17 cellular contexts compared by ENCODE assay signal in genomic region chr4:52407545-52407944, GRCh38.
A peak's percentile ranks its signal among the peaks of the same experiment; 100 is the strongest.
DNase-seq lines count a peak whose midpoint lies in the region; ATAC-seq and TF ChIP-seq lines count a peak whose summit lies in the region.
"Had no signal": no experiment of that assay in that cellular context is flagged by ENCODE, and none has a peak within 500 bp of the region (broad histone marks: within the 10 kb centered on the region; RNA-seq: fewer than 3 reads in every experiment).

No MANE protein-coding gene starts in this region.

- H3K4me3 ChIP-seq in BLaER1 treated with 17β-estradiol and CSF1 and Interleukin-3, amounts not matched to agents 10 nM and 100 nM: no peak overlapping the region
- H3K4me3 ChIP-seq in mammary epithelial cell (replicated peaks in 1 of 3; ENCODE audit: insufficient read depth in 1 of 3, low read depth in 2 of 3, low read length in 3 of 3) (no peak overlapping the region), gastrocnemius medialis (no peak overlapping the region)
- H3K4me3 ChIP-seq: dorsolateral prefrontal cortex had no signal

- no peaks in the 10 kb centered on the region for H3K27me3 ChIP-seq in BLaER1 treated with 17β-estradiol and CSF1 and Interleukin-3, amounts not matched to agents 10 nM and 100 nM
- H3K27me3 ChIP-seq in mammary epithelial cell (ENCODE audit: insufficient read depth, low read length): no peaks in the 10 kb centered on the region
- no peaks in the 10 kb centered on the region for H3K27me3 ChIP-seq in gastrocnemius medialis

- H3K9me3 ChIP-seq in BLaER1 treated with 17β-estradiol and CSF1 and Interleukin-3, amounts not matched to agents 10 nM and 100 nM (replicated peaks in 1 of 11): peaks cover 27 to 31% (median 29%) of the 10 kb centered on the region in 11 experiments
- H3K9me3 ChIP-seq in mammary epithelial cell (replicated peaks; ENCODE audit: insufficient read depth, low read length) (no peaks in the 10 kb centered on the region), gastrocnemius medialis (no peaks in the 10 kb centered on the region)
- H3K9me3 ChIP-seq: SK-N-SH had no signal

- no peak overlapping the region for H2AFZ ChIP-seq in mammary epithelial cell (ENCODE audit: low read depth, low read length)

- TF ChIP-seq POLR2A in gastrocnemius medialis (IDR thresholded peaks at IDR 0.05): no peak

- peak overlapping the region in 3 of 11 experiments; percentile 28 to 43 (median 38); a peak in 3 of 22 replicates for H3K27ac ChIP-seq in BLaER1 treated with 17β-estradiol and CSF1 and Interleukin-3, amounts not matched to agents 10 nM and 100 nM
- no peak overlapping the region for H3K27ac ChIP-seq in mammary epithelial cell (ENCODE audit: insufficient read depth, low read depth, low read length)
- no peak overlapping the region for H3K27ac ChIP-seq in gastrocnemius medialis
- H3K27ac ChIP-seq: dorsolateral prefrontal cortex had no signal

- 28% methylated on average over 4 of the region's 4 CpGs for WGBS in mammary epithelial cell (ENCODE audit: low coverage, missing lambda C conversion rate)

- BruUV-seq in mammary epithelial cell (replicated peaks; lab: Mats Ljungman, UMichigan): no TSS peak

- H3K4me2 ChIP-seq in BLaER1 treated with 17β-estradiol and CSF1 and Interleukin-3, amounts not matched to agents 10 nM and 100 nM: peak overlapping the region in 6 of 11 experiments; percentile 18 to 53 (median 46); a peak in 7 of 22 replicates
- no peak overlapping the region for H3K4me2 ChIP-seq in mammary epithelial cell (ENCODE audit: insufficient read depth, low read depth, low read length)
- H3K4me2 ChIP-seq: SK-N-SH had no signal

- no peaks in the 10 kb centered on the region for H3K79me2 ChIP-seq in mammary epithelial cell (ENCODE audit: insufficient read depth, low read length)

- no peak for TF ChIP-seq CTCF in mammary epithelial cell (conservative IDR thresholded peaks at IDR 0.05 in 1 of 2, IDR thresholded peaks at IDR 0.05 in 1 of 2; ENCODE audit: extremely low read depth in 1 of 2, insufficient read depth in 1 of 2, low read depth in 1 of 2, low read length in 2 of 2)
- no peak for TF ChIP-seq CTCF in gastrocnemius medialis (IDR thresholded peaks at IDR 0.05 in 4 of 5, conservative IDR thresholded peaks at IDR 0.05 in 1 of 5)

- CTCF ChIA-PET in mammary epithelial cell (lab: Charles Lee; ENCODE audit: low non-redundant PET): no interaction called here

- in situ Hi-C loops in mammary epithelial cell (cut with MboI; ENCODE audit: low sequenced_read_pairs in 2 of 2) (no loop called here), gastrocnemius medialis (cut with MboI; ENCODE audit: low sequenced_read_pairs in 4 of 4) (no loop called here), ACHN (cut with HindIII; ENCODE audit: low pct_ligation_motif_present, low pct_unique_long_range_greater_than_20kb, low sequenced_read_pairs) (no loop called here)

- peaks cover 0 to 20% (median 10%) of the 10 kb centered on the region in 10 experiments; a peak in 12 of 20 replicates for H3K4me1 ChIP-seq in BLaER1 treated with 17β-estradiol and CSF1 and Interleukin-3, amounts not matched to agents 10 nM and 100 nM
- H3K4me1 ChIP-seq in mammary epithelial cell (ENCODE audit: insufficient read depth, low read length): peaks cover 4% of the 10 kb centered on the region
- H3K4me1 ChIP-seq in gastrocnemius medialis: no peaks in the 10 kb centered on the region

- intact Hi-C loops in mammary epithelial cell (cut with micrococcal nuclease): no loop called here
- intact Hi-C loops in head of caudate nucleus (cut with DNase I): no loop called here
- intact Hi-C loops in gastrocnemius medialis (cut with DNase I; ENCODE audit: low total_unique reads): no loop called here

- DNase-seq in HT1080 (ENCODE audit: low read depth) (peak; percentile 80), mammary epithelial cell (peak; percentile 42), lung microvascular endothelial cell (ENCODE audit: low read depth in 2 of 2) (peak; percentile 19 to 87), head of caudate nucleus (no peak), gastrocnemius medialis (no peak), ACHN (no peak)
- DNase-seq: activated naive CD8-positive, alpha-beta T cell treated with anti-CD3 and anti-CD28 coated beads, Interleukin-2, amount 50 U/mL, for 24 hours; dorsolateral prefrontal cortex; EL; left ventricle myocardium superior; NCI-H82; nucleus accumbens; OCI-M1; SK-N-SH; substantia nigra had no signal

- dilution Hi-C loops in mammary epithelial cell (cut with HindIII; ENCODE audit: low sequenced_read_pairs): no loop called here

- no peak overlapping the region for H3K9ac ChIP-seq in BLaER1 treated with 17β-estradiol and CSF1 and Interleukin-3, amounts not matched to agents 10 nM and 100 nM
- no peak overlapping the region for H3K9ac ChIP-seq in mammary epithelial cell (ENCODE audit: insufficient read depth, low read length)
- H3K9ac ChIP-seq: SK-N-SH had no signal

- no peaks in the 10 kb centered on the region for H4K20me1 ChIP-seq in BLaER1 treated with 17β-estradiol and CSF1 and Interleukin-3, amounts not matched to agents 10 nM and 100 nM
- H4K20me1 ChIP-seq in mammary epithelial cell (ENCODE audit: insufficient read depth, low read length): no peaks in the 10 kb centered on the region

- no peaks in the 10 kb centered on the region for H3K36me3 ChIP-seq in BLaER1 treated with 17β-estradiol and CSF1 and Interleukin-3, amounts not matched to agents 10 nM and 100 nM
- H3K36me3 ChIP-seq in mammary epithelial cell (ENCODE audit: insufficient read depth, low read length): no peaks in the 10 kb centered on the region
- H3K36me3 ChIP-seq in gastrocnemius medialis: no peaks in the 10 kb centered on the region

- ATAC-seq in HG03196 (IDR thresholded peaks at IDR 0.05; ENCODE audit: unreplicated experiment) (no peak), gastrocnemius medialis (no peak)
- ATAC-seq: activated naive CD8-positive, alpha-beta T cell treated with anti-CD3 and anti-CD28 coated beads, Interleukin-2, amount 50 U/mL, for 24 hours; left ventricle myocardium superior had no signal

Comparison
In these comparisons a context has a peak if more than half of its experiments do, and no peak if none do; other contexts are left out.
1. DNase-seq: peak in HT1080 (single experiment), mammary epithelial cell (single experiment) and lung microvascular endothelial cell (2 of 2); none in head of caudate nucleus (0 of 42), gastrocnemius medialis (0 of 2) and ACHN (single experiment).